ENCODE assay signal across 8 cellular contexts in genomic region chr5:13957032-13957645, GRCh38. TPM values are rescaled to one million over a fixed set of nuclear protein-coding genes. Genes with fewer than 3 reads are reported as not detected.
DNase-seq lines count a peak whose midpoint lies in the region; ATAC-seq, FAIRE-seq and TF ChIP-seq lines count a peak whose summit lies in the region.

No MANE protein-coding gene starts in this region.

- no peak overlapping the region for H3K4ac ChIP-seq in mesenchymal stem cell (ENCODE audit: low read depth in 1 of 2, low read length in 2 of 2)

- TF ChIP-seq CTCF in GM10248 (IDR thresholded peaks at IDR 0.05; ENCODE audit: control extremely low read depth, extremely low read depth, low read depth, missing control alignments): peak; percentile 50
- peak; percentile 79 for TF ChIP-seq CTCF in choroid plexus epithelial cell (conservative IDR thresholded peaks at IDR 0.05; ENCODE audit: low read depth, low read length)
- TF ChIP-seq CTCF in ovary (IDR thresholded peaks at IDR 0.05): no peak

- no peak overlapping the region for H3K4me2 ChIP-seq in mesenchymal stem cell (ENCODE audit: low read length, poor library complexity, severe bottlenecking)

- H2BK12ac ChIP-seq in mesenchymal stem cell (ENCODE audit: low read length in 2 of 2): no peak overlapping the region

- H3K4me3 ChIP-seq in choroid plexus epithelial cell (ENCODE audit: low read depth, low read length) (no peak overlapping the region), mesenchymal stem cell (ENCODE audit: insufficient read depth in 1 of 2, low read depth in 1 of 2, low read length in 2 of 2) (no peak overlapping the region), ovary (no peak overlapping the region)

- H2BK15ac ChIP-seq in mesenchymal stem cell (ENCODE audit: low read depth, poor library complexity, severe bottlenecking): no peak overlapping the region

- no peak overlapping the region for H3K27ac ChIP-seq in mesenchymal stem cell (ENCODE audit: low read length, poor library complexity, severe bottlenecking)
- H3K27ac ChIP-seq in ovary: no peak overlapping the region

- peak; percentile 20 for DNase-seq in GM10248 (ENCODE audit: extremely low spot score)
- peak; percentile 79 for DNase-seq in HTR-8/SVneo (ENCODE audit: insufficient read length, low spot score)
- peak; percentile 10 for DNase-seq in NCI-H82 treated with DMSO at 0.1 percent for 48 hours (lab: John Stamatoyannopoulos, UW; ENCODE audit: unreplicated experiment)
- DNase-seq in choroid plexus epithelial cell (ENCODE audit: low read depth): peak; percentile 83
- peak; percentile 71 for DNase-seq in mesenchymal stem cell
- no peak for DNase-seq in ovary
- DNase-seq in activated CD4-positive, CD25-positive, alpha-beta regulatory T cell treated with anti-CD3 and anti-CD28 coated beads, Interleukin-2, amount 50 U/mL, for 72 hours: no peak

- H3K4me1 ChIP-seq in mesenchymal stem cell (ENCODE audit: control insufficient read depth, insufficient read depth, low read depth, low read length): no peaks in the 10 kb centered on the region
- no peaks in the 10 kb centered on the region for H3K4me1 ChIP-seq in ovary (ENCODE audit: insufficient read depth)

- intact Hi-C loops in ovary (cut with DNase I): no loop called here

- CTCF ChIA-PET in GM10248 (lab: Yijun Ruan, JAX): interaction anchor here (1.3 to 2.2 kb wide), 3 partner anchors 10 to 394 kb away, joined by 3 to 6 read pairs (median 5); no protein-coding TSS in a partner anchor

- POLR2A ChIA-PET in GM10248 (lab: Yijun Ruan, JAX): no interaction called here

- no peak overlapping the region for H3K23ac ChIP-seq in mesenchymal stem cell (ENCODE audit: low read length in 2 of 2)

- no peak for TF ChIP-seq POLR2A in ovary (IDR thresholded peaks at IDR 0.05)

- H3K36me3 ChIP-seq in mesenchymal stem cell (ENCODE audit: control insufficient read depth in 1 of 2, insufficient read depth in 2 of 2, low read depth in 1 of 2, low read length in 2 of 2) (no peaks in the 10 kb centered on the region), ovary (no peaks in the 10 kb centered on the region)

- H3K9ac ChIP-seq in mesenchymal stem cell (ENCODE audit: low read length): no peak overlapping the region

- H3K27me3 ChIP-seq in mesenchymal stem cell (ENCODE audit: control insufficient read depth in 1 of 2, insufficient read depth in 1 of 2, low read length in 2 of 2): peaks cover 0 to 3% of the 10 kb centered on the region in 2 experiments
- H3K27me3 ChIP-seq in ovary: no peaks in the 10 kb centered on the region

- no peak overlapping the region for H2AK5ac ChIP-seq in mesenchymal stem cell (ENCODE audit: low read length, severe bottlenecking)

- H3K18ac ChIP-seq in mesenchymal stem cell (ENCODE audit: low read depth in 1 of 2, low read length in 2 of 2): no peak overlapping the region

- H3K9me3 ChIP-seq in mesenchymal stem cell (ENCODE audit: control insufficient read depth, low read length) (no peaks in the 10 kb centered on the region), ovary (no peaks in the 10 kb centered on the region)

- H4K8ac ChIP-seq in mesenchymal stem cell (ENCODE audit: low read length): no peak overlapping the region

- H2AFZ ChIP-seq in mesenchymal stem cell (ENCODE audit: low read depth, low read length): no peak overlapping the region

- H2BK120ac ChIP-seq in mesenchymal stem cell (ENCODE audit: low read depth, low read length): no peak overlapping the region

- no peak overlapping the region for H4K91ac ChIP-seq in mesenchymal stem cell (ENCODE audit: low read length)

- H2BK5ac ChIP-seq in mesenchymal stem cell (ENCODE audit: low read depth, low read length, poor library complexity, severe bottlenecking): no peak overlapping the region

- peak; percentile 94 for FAIRE-seq in HTR-8/SVneo (lab: Jason Lieb, UNC)

- no peaks in the 10 kb centered on the region for H3K79me1 ChIP-seq in mesenchymal stem cell (replicated peaks; ENCODE audit: low read length, poor library complexity, severe bottlenecking)

- no peak for TF ChIP-seq EP300 in ovary (IDR thresholded peaks at IDR 0.05)

- H3K14ac ChIP-seq in mesenchymal stem cell (ENCODE audit: low read length in 2 of 2): no peak overlapping the region

- ATAC-seq in GM21619 (IDR thresholded peaks at IDR 0.05; ENCODE audit: unreplicated experiment): peak; percentile 98

RNA-seq across cellular contexts. Expression of gene DNAH5, which starts 12.7 kb away (rescaled TPM):
- polyA plus RNA-seq in mesenchymal stem cell (2013, experiment 1 of 2): 2.2 TPM
- 2.3 TPM for polyA plus RNA-seq in mesenchymal stem cell (2013, experiment 2 of 2)
- 1 to 10 TPM in 3 of 7 donors, under 1 TPM in 4; 0.10 to 9.8 (median 0.83) TPM for total RNA-seq in ovary
- under 1 TPM; 0.01 to 0.05 TPM for polyA plus RNA-seq in ovary

Comparison
In these comparisons a context has a peak if more than half of its experiments do, and no peak if none do; other contexts are left out.
1. DNase-seq: peak in GM10248 (single experiment), HTR-8/SVneo (single experiment), NCI-H82 treated with DMSO at 0.1 percent for 48 hours (single experiment), choroid plexus epithelial cell (single experiment) and mesenchymal stem cell (single experiment); none in ovary (0 of 5) and activated CD4-positive, CD25-positive, alpha-beta regulatory T cell treated with anti-CD3 and anti-CD28 coated beads, Interleukin-2, amount 50 U/mL, for 72 hours (single experiment).
2. CTCF ChIP-seq: peak in GM10248 (single experiment) and choroid plexus epithelial cell (single experiment); none in ovary (0 of 3).